Comparison of ENCODE assay signal across 9 cellular contexts in genomic region chr18:76256897-76257500, GRCh38.
DNase-seq lines count a peak whose midpoint lies in the region; ATAC-seq, FAIRE-seq and TF ChIP-seq lines count a peak whose summit lies in the region.
"Had no signal": no experiment of that assay in that cellular context is flagged by ENCODE, and none has a peak within 500 bp of the region (broad histone marks: within the 10 kb centered on the region; RNA-seq: fewer than 3 reads in every experiment).

No MANE protein-coding gene starts in this region.

- no peaks in the 10 kb centered on the region for H3K9me3 Mint-ChIP-seq in activated T-cell treated with anti-CD3 and anti-CD28 coated beads, Interleukin-2, amount 50 U/mL, for 4 hours

- H3K9me3 ChIP-seq in hepatocyte (ENCODE audit: low read depth) (no peaks in the 10 kb centered on the region), upper lobe of left lung (no peaks in the 10 kb centered on the region)

- TF ChIP-seq CTCF in LNCaP clone FGC (IDR thresholded peaks at IDR 0.05; ENCODE audit: control insufficient read depth, extremely low read depth, insufficient read depth) (peak; percentile 77), hepatocyte (IDR thresholded peaks at IDR 0.05; ENCODE audit: poor library complexity) (peak; percentile 91), upper lobe of left lung (IDR thresholded peaks at IDR 0.05) (peak in 5 of 6 experiments; percentile 41 to 47 (median 44))

- 29% methylated on average over 4 of the region's 4 CpGs for WGBS in hepatocyte (ENCODE audit: low lambda C conversion rate, missing lambda C conversion rate)
- WGBS in upper lobe of left lung, 2 donors: 34% methylated on average over 4 of the region's 4 CpGs

- no peak for TF ChIP-seq EP300 in upper lobe of left lung (IDR thresholded peaks at IDR 0.05)

- FAIRE-seq in TTC549 (lab: Jason Lieb, UNC): peak; percentile 23
- FAIRE-seq: endothelial cell of umbilical vein had no signal

- no peaks in the 10 kb centered on the region for H3K27me3 ChIP-seq in hepatocyte
- H3K27me3 ChIP-seq in upper lobe of left lung: no peaks in the 10 kb centered on the region

- H3K27ac ChIP-seq in hepatocyte: no peak overlapping the region
- no peak overlapping the region for H3K27ac ChIP-seq in upper lobe of left lung

- H2AFZ ChIP-seq in hepatocyte: no peak overlapping the region

- no peaks in the 10 kb centered on the region for H3K9me2 ChIP-seq in hepatocyte (replicated peaks; ENCODE audit: insufficient read depth)

- DNase-seq in COLO829 (ENCODE audit: low spot score) (peak; percentile 35), LNCaP clone FGC (ENCODE audit: low read depth) (no peak), hepatocyte (ENCODE audit: low spot score) (peak; percentile 72), upper lobe of left lung (no peak), middle frontal gyrus (ENCODE audit: extremely low spot score, low spot score) (no peak)
- no peak for DNase-seq in activated T-cell treated with anti-CD3 and anti-CD28 coated beads, Interleukin-2, amount 50 U/mL, for 4 hours
- no peak for DNase-seq in stimulated activated naive CD8-positive, alpha-beta T cell treated with anti-CD3 and anti-CD28 coated beads, Interleukin-15, Interleukin-2, amounts not matched to agents 100 U/mL and 50 U/mL, for 24 hours

- H3K4me1 ChIP-seq in hepatocyte (ENCODE audit: insufficient read depth): peaks cover 5% of the 10 kb centered on the region
- no peaks in the 10 kb centered on the region for H3K4me1 ChIP-seq in upper lobe of left lung

- no peaks in the 10 kb centered on the region for H4K20me1 ChIP-seq in hepatocyte (ENCODE audit: insufficient read depth, poor library complexity, severe bottlenecking)

- no peaks in the 10 kb centered on the region for H3K36me3 ChIP-seq in hepatocyte (replicated peaks; ENCODE audit: insufficient read depth, low read depth)
- H3K36me3 ChIP-seq in upper lobe of left lung: no peaks in the 10 kb centered on the region

- ATAC-seq in upper lobe of left lung (ENCODE audit: low FRiP score in 2 of 2): peak in 1 of 2 donors; percentile 54
- no peak for ATAC-seq in activated T-cell treated with anti-CD3 and anti-CD28 coated beads, Interleukin-2, amount 50 U/mL, for 4 hours
- ATAC-seq in stimulated activated naive CD8-positive, alpha-beta T cell treated with anti-CD3 and anti-CD28 coated beads, Interleukin-15, Interleukin-2, amounts not matched to agents 100 U/mL and 50 U/mL, for 24 hours: no peak

- no peak overlapping the region for H3K4me2 ChIP-seq in hepatocyte

- H3K4me1 Mint-ChIP-seq in activated T-cell treated with anti-CD3 and anti-CD28 coated beads, Interleukin-2, amount 50 U/mL, for 4 hours (ENCODE audit: low read depth): no peaks in the 10 kb centered on the region

- no peaks in the 10 kb centered on the region for H3K79me2 ChIP-seq in hepatocyte

- no peak overlapping the region for H3K4me3 Mint-ChIP-seq in activated T-cell treated with anti-CD3 and anti-CD28 coated beads, Interleukin-2, amount 50 U/mL, for 4 hours

- no peaks in the 10 kb centered on the region for H3K36me3 Mint-ChIP-seq in activated T-cell treated with anti-CD3 and anti-CD28 coated beads, Interleukin-2, amount 50 U/mL, for 4 hours (ENCODE audit: insufficient read depth)

- peaks cover 4% of the 10 kb centered on the region for H3K27me3 Mint-ChIP-seq in activated T-cell treated with anti-CD3 and anti-CD28 coated beads, Interleukin-2, amount 50 U/mL, for 4 hours (ENCODE audit: low read depth)

- H3K4me3 ChIP-seq in LNCaP clone FGC (ENCODE audit: low read depth, low read length): no peak overlapping the region
- H3K4me3 ChIP-seq in hepatocyte: no peak overlapping the region
- H3K4me3 ChIP-seq in upper lobe of left lung: no peak overlapping the region

- no peak for TF ChIP-seq POLR2A in upper lobe of left lung (IDR thresholded peaks at IDR 0.05)

Comparison
In these comparisons a context has a peak if more than half of its experiments do, and no peak if none do; other contexts are left out.
1. DNase-seq: peak in COLO829 (single experiment) and hepatocyte (single experiment); none in LNCaP clone FGC (single experiment), upper lobe of left lung (0 of 2), activated T-cell treated with anti-CD3 and anti-CD28 coated beads, Interleukin-2, amount 50 U/mL, for 4 hours (single experiment), stimulated activated naive CD8-positive, alpha-beta T cell treated with anti-CD3 and anti-CD28 coated beads, Interleukin-15, Interleukin-2, amounts not matched to agents 100 U/mL and 50 U/mL, for 24 hours (single experiment) and middle frontal gyrus (single experiment).
2. Peak in every context shown above with its lines, with median percentiles within 50 percentile points of each other: CTCF ChIP-seq.